Comparison of ENCODE assay signal across 24 cellular contexts in the genomic region with DNA sequence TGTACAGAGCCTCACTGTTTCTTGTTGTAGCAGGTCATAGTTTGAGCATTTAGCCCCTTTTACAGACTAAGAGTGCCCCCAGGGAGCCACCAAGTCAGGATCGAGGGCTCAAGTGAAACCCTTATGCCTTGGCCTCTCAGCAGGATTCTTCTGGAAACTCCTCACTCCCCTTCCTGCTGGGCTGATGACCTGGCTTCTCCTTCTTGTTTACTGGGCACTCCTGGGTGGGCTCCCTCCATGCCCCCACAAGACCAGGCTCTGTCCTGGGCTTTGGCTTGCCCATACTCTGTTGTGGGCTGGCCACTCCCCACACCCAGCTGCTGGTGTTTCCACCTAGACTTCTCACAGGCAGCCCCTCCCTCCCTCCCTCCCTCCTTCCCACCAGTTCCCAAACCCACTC.
A peak's percentile ranks its signal among the peaks of the same experiment; 100 is the strongest.
DNase-seq lines count a peak whose midpoint lies in the region; TF ChIP-seq lines count a peak whose summit lies in the region.
"Had no signal": no experiment of that assay in that cellular context is flagged by ENCODE, and none has a peak within 500 bp of the region (broad histone marks: within the 10 kb centered on the region; RNA-seq: fewer than 3 reads in every experiment).

No MANE protein-coding gene starts in this region.

- peak overlapping the region; percentile 99 for H3K27ac ChIP-seq in RWPE1
- peak overlapping the region; percentile 44 for H3K27ac ChIP-seq in subcutaneous abdominal adipose tissue (ENCODE audit: low read depth, low read length)
- H3K27ac ChIP-seq: brain microvascular endothelial cell, colonic mucosa, parathyroid adenoma, right lobe of liver, uterus had no signal

- H3K4me3 ChIP-seq in subcutaneous abdominal adipose tissue (ENCODE audit: low read depth in 1 of 5, low read length in 5 of 5) (no peak overlapping the region), MG63 (no peak overlapping the region)
- H3K4me3 ChIP-seq: adrenal gland, BLaER1, colonic mucosa, right lobe of liver, uterus had no signal

- H3K27me3 Mint-ChIP-seq in immature natural killer cell (ENCODE audit: low read depth in 3 of 3), result peaks cover 0 to 9% (median 2%) of the 10 kb centered on the region in 3 donors
- H3K27me3 Mint-ChIP-seq: memory B cell had no signal

- H3K4me1 ChIP-seq in subcutaneous abdominal adipose tissue (ENCODE audit: control insufficient read depth in 5 of 5, insufficient read depth in 5 of 5, low read length in 5 of 5), result peaks cover 9 to 45% (median 36%) of the 10 kb centered on the region in 5 donors
- H3K4me1 ChIP-seq: colonic mucosa, parathyroid adenoma, right lobe of liver, uterus had no signal

- CTCF ChIA-PET in RWPE1 (lab: Yijun Ruan, JAX), result no interaction called here

- H3K9me3 Mint-ChIP-seq in immature natural killer cell, result no peaks in the 10 kb centered on the region
- H3K9me3 Mint-ChIP-seq: memory B cell had no signal

- H3K36me3 ChIP-seq in subcutaneous abdominal adipose tissue (ENCODE audit: control insufficient read depth in 5 of 5, insufficient read depth in 5 of 5, low read length in 5 of 5) (peaks cover 0 to 84% (median 69%) of the 10 kb centered on the region in 5 donors), MG63 (peaks cover 70% of the 10 kb centered on the region)
- H3K36me3 ChIP-seq: uterus had no signal

- peaks cover 16 to 45% (median 41%) of the 10 kb centered on the region in 3 donors for H3K36me3 Mint-ChIP-seq in immature natural killer cell

- POLR2A ChIA-PET in RWPE1 (lab: Yijun Ruan, JAX; ENCODE audit: low non-redundant PET), result no interaction called here

- no peak for TF ChIP-seq CTCF in RWPE1 (conservative IDR thresholded peaks at IDR 0.05; ENCODE audit: low read depth)

- DNase-seq in activated T-cell treated with anti-CD3 and anti-CD28 coated beads, Interleukin-2, amount 50 U/mL, for 1 hour, result peak; percentile 18
- no peak for DNase-seq in activated T-cell treated with anti-CD3 and anti-CD28 coated beads for 4 hours
- no peak for DNase-seq in RWPE1 (ENCODE audit: low spot score)
- DNase-seq in immature natural killer cell, result no peak
- no peak for DNase-seq in MG63
- no peak for DNase-seq in DMS153 treated with DMSO at 0.1 percent for 48 hours (lab: John Stamatoyannopoulos, UW; ENCODE audit: unreplicated experiment)
- no peak for DNase-seq in SW 1271 (lab: John Stamatoyannopoulos, UW)
- DNase-seq: ACHN; activated CD4-positive, CD25-positive, alpha-beta regulatory T cell; activated effector memory CD4-positive, alpha-beta T cell treated with Interleukin-2 at 50 U/mL for 16 hours; brain microvascular endothelial cell; DMS153; NCI-H69; right lobe of liver; RPMI8226; SK-N-SH; stimulated activated CD4-positive, alpha-beta T cell treated with anti-CD3 and anti-CD28 coated beads, Interleukin-15, amount 100 ng/mL, for 24 hours; uterus had no signal

- peak overlapping the region; percentile 24 to 84 (median 81) for H3K4me3 Mint-ChIP-seq in immature natural killer cell
- H3K4me3 Mint-ChIP-seq: memory B cell had no signal

- peak overlapping the region; percentile 92 to 96 (median 94) for H3K27ac Mint-ChIP-seq in immature natural killer cell
- H3K27ac Mint-ChIP-seq: memory B cell had no signal

- H3K9me3 ChIP-seq in subcutaneous abdominal adipose tissue (ENCODE audit: control insufficient read depth in 5 of 5, low read length in 5 of 5) (no peaks in the 10 kb centered on the region), MG63 (no peaks in the 10 kb centered on the region)
- H3K9me3 ChIP-seq: adrenal gland, BLaER1, colonic mucosa, right lobe of liver, SK-N-SH, uterus had no signal

- H3K27me3 ChIP-seq in subcutaneous abdominal adipose tissue (ENCODE audit: control insufficient read depth in 5 of 5, insufficient read depth in 4 of 5, low read length in 5 of 5) (no peaks in the 10 kb centered on the region), MG63 (no peaks in the 10 kb centered on the region)
- H3K27me3 ChIP-seq: adrenal gland, BLaER1, brain microvascular endothelial cell, colonic mucosa, right lobe of liver, uterus had no signal

- H3K9ac ChIP-seq in subcutaneous abdominal adipose tissue (ENCODE audit: low read length in 5 of 5), result peak overlapping the region in 2 of 5 donors; percentile 14 to 26
- H3K9ac ChIP-seq: BLaER1, parathyroid adenoma, SK-N-SH had no signal

- H3K4me1 Mint-ChIP-seq in immature natural killer cell, result peaks cover 83 to 97% of the 10 kb centered on the region in 2 donors
